11 cellular contexts compared by ENCODE assay signal in genomic region chr7:132437730-132438129, GRCh38.
DNase-seq lines count a peak whose midpoint lies in the region; ATAC-seq and TF ChIP-seq lines count a peak whose summit lies in the region.
"Had no signal": no experiment of that assay in that cellular context is flagged by ENCODE, and none has a peak within 500 bp of the region (broad histone marks: within the 10 kb centered on the region; RNA-seq: fewer than 3 reads in every experiment).

No MANE protein-coding gene starts in this region.

- H3K9ac ChIP-seq in mesenchymal stem cell (ENCODE audit: low read length) = no peak overlapping the region

- no peak overlapping the region for H4K91ac ChIP-seq in mesenchymal stem cell (ENCODE audit: low read length)

- H3K36me3 Mint-ChIP-seq in activated naive CD8-positive, alpha-beta T cell treated with anti-CD3 and anti-CD28 coated beads for 36 hours = peaks cover 7% of the 10 kb centered on the region
- H3K36me3 Mint-ChIP-seq in chondrocyte (ENCODE audit: low read depth) = no peaks in the 10 kb centered on the region

- no peak overlapping the region for H2BK15ac ChIP-seq in mesenchymal stem cell (ENCODE audit: low read depth, poor library complexity, severe bottlenecking)

- H2BK12ac ChIP-seq in mesenchymal stem cell (ENCODE audit: low read length in 2 of 2) = no peak overlapping the region

- TF ChIP-seq CTCF in chondrocyte (IDR thresholded peaks at IDR 0.05) = no peak

- H2AFZ ChIP-seq in mesenchymal stem cell (ENCODE audit: low read depth, low read length) = no peak overlapping the region

- no peaks in the 10 kb centered on the region for H3K9me3 ChIP-seq in mesenchymal stem cell (ENCODE audit: control insufficient read depth, low read length)

- no peak overlapping the region for H3K27ac ChIP-seq in mesenchymal stem cell (ENCODE audit: low read length, poor library complexity, severe bottlenecking)

- H3K79me1 ChIP-seq in mesenchymal stem cell (replicated peaks; ENCODE audit: low read length, poor library complexity, severe bottlenecking) = no peaks in the 10 kb centered on the region

- H3K4me3 Mint-ChIP-seq in activated naive CD8-positive, alpha-beta T cell treated with anti-CD3 and anti-CD28 coated beads for 36 hours = peak overlapping the region; percentile 49
- H3K4me3 Mint-ChIP-seq in chondrocyte (ENCODE audit: unreplicated experiment) = no peak overlapping the region

- no peak overlapping the region for H2AK5ac ChIP-seq in mesenchymal stem cell (ENCODE audit: low read length, severe bottlenecking)

- peaks cover 5% of the 10 kb centered on the region for H3K9me3 Mint-ChIP-seq in activated naive CD8-positive, alpha-beta T cell treated with anti-CD3 and anti-CD28 coated beads for 36 hours
- H3K9me3 Mint-ChIP-seq in chondrocyte (ENCODE audit: low read depth) = no peaks in the 10 kb centered on the region

- no peaks in the 10 kb centered on the region for H3K4me1 ChIP-seq in mesenchymal stem cell (ENCODE audit: control insufficient read depth, insufficient read depth, low read depth, low read length)

- H3K23ac ChIP-seq in mesenchymal stem cell (ENCODE audit: low read length in 2 of 2) = no peak overlapping the region

- H3K27me3 Mint-ChIP-seq in activated naive CD8-positive, alpha-beta T cell treated with anti-CD3 and anti-CD28 coated beads for 36 hours = no peaks in the 10 kb centered on the region
- H3K27me3 Mint-ChIP-seq in chondrocyte (ENCODE audit: low read depth) = no peaks in the 10 kb centered on the region

- H3K36me3 ChIP-seq in mesenchymal stem cell (ENCODE audit: control insufficient read depth in 1 of 2, insufficient read depth in 2 of 2, low read depth in 1 of 2, low read length in 2 of 2) = no peaks in the 10 kb centered on the region

- no peak overlapping the region for H3K4ac ChIP-seq in mesenchymal stem cell (ENCODE audit: low read depth in 1 of 2, low read length in 2 of 2)

- peak; percentile 16 for DNase-seq in NCI-H510A treated with DMSO at 0.1 percent for 48 hours (lab: John Stamatoyannopoulos, UW)
- DNase-seq in NCI-H510A (lab: John Stamatoyannopoulos, UW) = no peak
- peak; percentile 7 for DNase-seq in KG1 (lab: John Stamatoyannopoulos, UW)
- peak; percentile 50 for DNase-seq in activated naive CD8-positive, alpha-beta T cell treated with anti-CD3 and anti-CD28 coated beads for 36 hours
- DNase-seq in mesenchymal stem cell = peak; percentile 18
- DNase-seq in chondrocyte (ENCODE audit: low spot score) = no peak
- no peak for DNase-seq in NCI-H2107 treated with DMSO at 0.1 percent for 48 hours (lab: John Stamatoyannopoulos, UW; ENCODE audit: unreplicated experiment)
- DNase-seq: activated CD8-positive, alpha-beta memory T cell treated with anti-CD3 and anti-CD28 coated beads for 24 hours; NCI-H446 treated with DMSO at 0.1 percent for 48 hours; SHP77 treated with DMSO at 0.1 percent for 48 hours had no signal

- ATAC-seq in GM18520 (IDR thresholded peaks at IDR 0.05; ENCODE audit: unreplicated experiment) = no peak

- no peak overlapping the region for H2BK120ac ChIP-seq in mesenchymal stem cell (ENCODE audit: low read depth, low read length)

- no peak overlapping the region for H2BK5ac ChIP-seq in mesenchymal stem cell (ENCODE audit: low read depth, low read length, poor library complexity, severe bottlenecking)

- H3K14ac ChIP-seq in mesenchymal stem cell (ENCODE audit: low read length in 2 of 2) = no peak overlapping the region

- no peaks in the 10 kb centered on the region for H3K27me3 ChIP-seq in mesenchymal stem cell (ENCODE audit: control insufficient read depth in 1 of 2, insufficient read depth in 1 of 2, low read length in 2 of 2)

- H3K4me2 ChIP-seq in mesenchymal stem cell (ENCODE audit: low read length, poor library complexity, severe bottlenecking) = no peak overlapping the region

- 79% methylated on average over 5 of the region's 5 CpGs for WGBS in mesenchymal stem cell

- H3K18ac ChIP-seq in mesenchymal stem cell (ENCODE audit: low read depth in 1 of 2, low read length in 2 of 2) = no peak overlapping the region

- H3K27ac Mint-ChIP-seq in activated naive CD8-positive, alpha-beta T cell treated with anti-CD3 and anti-CD28 coated beads for 36 hours = peak overlapping the region; percentile 52
- H3K27ac Mint-ChIP-seq in chondrocyte (ENCODE audit: unreplicated experiment) = no peak overlapping the region

- peaks cover 63% of the 10 kb centered on the region for H3K4me1 Mint-ChIP-seq in activated naive CD8-positive, alpha-beta T cell treated with anti-CD3 and anti-CD28 coated beads for 36 hours
- peaks cover 10% of the 10 kb centered on the region for H3K4me1 Mint-ChIP-seq in chondrocyte (ENCODE audit: low read depth)

- no peak overlapping the region for H3K4me3 ChIP-seq in mesenchymal stem cell (ENCODE audit: insufficient read depth in 1 of 2, low read depth in 1 of 2, low read length in 2 of 2)

- no peak overlapping the region for H4K8ac ChIP-seq in mesenchymal stem cell (ENCODE audit: low read length)

Comparison
In these comparisons a context has a peak if more than half of its experiments do, and no peak if none do; other contexts are left out.
1. DNase-seq: peak in NCI-H510A treated with DMSO at 0.1 percent for 48 hours (single experiment), KG1 (single experiment), activated naive CD8-positive, alpha-beta T cell treated with anti-CD3 and anti-CD28 coated beads for 36 hours (single experiment) and mesenchymal stem cell (single experiment); none in NCI-H510A (single experiment), chondrocyte (single experiment) and NCI-H2107 treated with DMSO at 0.1 percent for 48 hours (single experiment).